9 cellular contexts compared by ENCODE assay signal in genomic region chr2:68365087-68365486, GRCh38. TPM values are rescaled to one million over a fixed set of nuclear protein-coding genes. Genes with fewer than 3 reads are reported as not detected.
DNase-seq lines count a peak whose midpoint lies in the region; ATAC-seq and TF ChIP-seq lines count a peak whose summit lies in the region.
"Had no signal": no experiment of that assay in that cellular context is flagged by ENCODE, and none has a peak within 500 bp of the region (broad histone marks: within the 10 kb centered on the region; RNA-seq: fewer than 3 reads in every experiment).

A gene with protein sequence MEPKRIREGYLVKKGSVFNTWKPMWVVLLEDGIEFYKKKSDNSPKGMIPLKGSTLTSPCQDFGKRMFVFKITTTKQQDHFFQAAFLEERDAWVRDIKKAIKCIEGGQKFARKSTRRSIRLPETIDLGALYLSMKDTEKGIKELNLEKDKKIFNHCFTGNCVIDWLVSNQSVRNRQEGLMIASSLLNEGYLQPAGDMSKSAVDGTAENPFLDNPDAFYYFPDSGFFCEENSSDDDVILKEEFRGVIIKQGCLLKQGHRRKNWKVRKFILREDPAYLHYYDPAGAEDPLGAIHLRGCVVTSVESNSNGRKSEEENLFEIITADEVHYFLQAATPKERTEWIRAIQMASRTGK (plus strand): TSS chr2:68365282. CDS start chr2:68365352, 70 bp downstream.

- H3K9me3 ChIP-seq in tibial nerve, result no peaks in the 10 kb centered on the region

- peak within 1 kb of the TSS in 2 of 4 donors; percentile 22 to 42 for H3K4me3 ChIP-seq in tibial nerve

- peak; percentile 17 to 29 for TF ChIP-seq POLR2A in tibial nerve (IDR thresholded peaks at IDR 0.05)

- WGBS in tibial nerve, 2 donors, result 85 to 90% methylated on average over 6 to 7 of the region's 7 CpGs

- H3K36me3 Mint-ChIP-seq in immature natural killer cell, result peaks cover 26 to 39% (median 38%) of the 10 kb centered on the region in 3 donors

- no peak for TF ChIP-seq CTCF in tibial nerve (IDR thresholded peaks at IDR 0.05)

- peak within 1 kb of the TSS; percentile 98 to 100 (median 99) for H3K4me3 Mint-ChIP-seq in immature natural killer cell

- H3K27me3 Mint-ChIP-seq in immature natural killer cell (ENCODE audit: low read depth in 3 of 3), result peaks cover 3 to 17% (median 17%) of the 10 kb centered on the region in 3 donors

- no peaks in the 10 kb centered on the region for H3K36me3 ChIP-seq in tibial nerve

- H3K4me1 Mint-ChIP-seq in immature natural killer cell, result peaks cover 69 to 71% of the 10 kb centered on the region in 2 donors

- no peaks in the 10 kb centered on the region for H3K27me3 ChIP-seq in tibial nerve

- peak in 1 of 2 donors; percentile 87 for TF ChIP-seq EP300 in tibial nerve (IDR thresholded peaks at IDR 0.05)

- ATAC-seq in GM18909 (IDR thresholded peaks at IDR 0.05; ENCODE audit: poor library complexity, unreplicated experiment), result peak; percentile 65
- ATAC-seq in HG02938 (IDR thresholded peaks at IDR 0.05; ENCODE audit: unreplicated experiment), result peak; percentile 60

- H3K27ac ChIP-seq in tibial nerve, result peak within 1 kb of the TSS in 2 of 4 donors; percentile 60 to 63

- DNase-seq in SIG-M5 treated with dmso at 0.1 percent for 504 hours (lab: John Stamatoyannopoulos, UW; ENCODE audit: unreplicated experiment) (peak; percentile 97), immature natural killer cell (peak; percentile 55 to 62 (median 57)), tibial nerve (ENCODE audit: low spot score in 2 of 2) (peak; percentile 21 to 61), superior temporal gyrus (ENCODE audit: extremely low spot score) (no peak), NCI-H1694 treated with DMSO at 0.1 percent for 48 hours (lab: John Stamatoyannopoulos, UW) (no peak), NCI-H2171 treated with DMSO at 0.1 percent for 48 hours (lab: John Stamatoyannopoulos, UW) (no peak)

- peak within 1 kb of the TSS; percentile 91 to 99 (median 98) for H3K27ac Mint-ChIP-seq in immature natural killer cell

- no peaks in the 10 kb centered on the region for H3K9me3 Mint-ChIP-seq in immature natural killer cell

- peaks cover 0 to 5% (median 0%) of the 10 kb centered on the region in 4 donors for H3K4me1 ChIP-seq in tibial nerve

RNA-seq across cellular contexts. Expression of the gene that starts here (rescaled TPM):
- 100 to 1,000 TPM; 494 to 692 (median 535) TPM for polyA plus RNA-seq in immature natural killer cell
- total RNA-seq in tibial nerve, result 1 to 10 TPM; 7.8 to 9.8 (median 9.1) TPM
- total RNA-seq: SK-MEL-5 had no signal

Comparison
In these comparisons a context has a peak if more than half of its experiments do, and no peak if none do; other contexts are left out.
1. DNase-seq: peak in SIG-M5 treated with dmso at 0.1 percent for 504 hours (single experiment), immature natural killer cell (3 of 3) and tibial nerve (2 of 2); none in superior temporal gyrus (single experiment), NCI-H1694 treated with DMSO at 0.1 percent for 48 hours (single experiment) and NCI-H2171 treated with DMSO at 0.1 percent for 48 hours (single experiment).